In genomic region chr1:22809783-22810182, GRCh38 we compare ENCODE assay signal across 2 cellular contexts.
TF ChIP-seq lines count a peak whose summit lies in the region.

No MANE protein-coding gene starts in this region.

TF ChIP-seq in SK-N-SH, 30 proteins besides CTCF, POLR2A, EP300 and RAD21:
- TF ChIP-seq ELF1 (IDR thresholded peaks at IDR 0.05) (no peak), ZBTB33 (IDR thresholded peaks at IDR 0.05; ENCODE audit: borderline replicate concordance, low read depth) (no peak)

TF ChIP-seq in H1, 55 proteins besides CTCF, POLR2A, EP300 and RAD21:
- no peak for TF ChIP-seq EGR1 (IDR thresholded peaks at IDR 0.05; ENCODE audit: borderline replicate concordance, low read depth, low read length)
- no peak for TF ChIP-seq CBX8 (IDR thresholded peaks at IDR 0.05; ENCODE audit: borderline replicate concordance, low read depth, low read length)
